In genomic region chr6:168842632-168843212, GRCh38 we compare ENCODE assay signal across 5 cellular contexts.
A peak's percentile ranks its signal among the peaks of the same experiment; 100 is the strongest.
DNase-seq lines count a peak whose midpoint lies in the region; ATAC-seq, FAIRE-seq and TF ChIP-seq lines count a peak whose summit lies in the region.
"Not testable (repeated sequence)": the region's sequence is repeated elsewhere in the genome, so short reads cannot be mapped to it uniquely, and the experiment has no call there.

No MANE protein-coding gene starts in this region.

- H4K20me1 ChIP-seq in GM12878 (ENCODE audit: control insufficient read depth, insufficient read depth); HepG2 (ENCODE audit: insufficient read depth, low read length): not testable (repeated sequence)

- not testable (repeated sequence) for H3K9ac ChIP-seq in GM12878 (ENCODE audit: control insufficient read depth, insufficient read depth, low read length); HepG2 (ENCODE audit: insufficient read depth, low read depth, low read length)

- not testable (repeated sequence) for H3K27me3 ChIP-seq in GM12878 (replicated peaks in 1 of 2; ENCODE audit: control insufficient read depth in 2 of 2, insufficient read depth in 2 of 2, low read length in 1 of 2); upper lobe of right lung
- peaks cover 5 to 44% of the 10 kb centered on the region in 2 experiments for H3K27me3 ChIP-seq in HepG2 (ENCODE audit: control insufficient read depth in 1 of 2, insufficient read depth in 2 of 2, low read length in 2 of 2)

- not testable (repeated sequence) for H3K4me1 ChIP-seq in GM12878 (ENCODE audit: control insufficient read depth, insufficient read depth, low read length); HepG2 (ENCODE audit: insufficient read depth, low read length); upper lobe of right lung

- 69% methylated on average over 31 of the region's 31 CpGs for WGBS in GM12878 (ENCODE audit: insufficient coverage, insufficient replicate concordance, low lambda C conversion rate, missing lambda C conversion rate)
- WGBS in HepG2 (ENCODE audit: low lambda C conversion rate): 30% methylated on average over 9 of the region's 31 CpGs

- H3K27ac ChIP-seq in GM12878 (ENCODE audit: control insufficient read depth, insufficient read depth); HepG2 (ENCODE audit: extremely low read length, insufficient read depth, low read length); upper lobe of right lung: not testable (repeated sequence)

- not testable (repeated sequence) for ATAC-seq in GM12878, HepG2
- ATAC-seq in upper lobe of right lung: peak; percentile 34

- H3K4me1 Mint-ChIP-seq in progenitor cell of endocrine pancreas (ENCODE audit: low read depth): not testable (repeated sequence)

- RAD21 ChIA-PET in GM12878 (lab: Charles Lee; ENCODE audit: unreplicated experiment): not testable (repeated sequence)

- not testable (repeated sequence) for H3K4me2 ChIP-seq in GM12878 (ENCODE audit: control insufficient read depth, insufficient read depth); HepG2 (ENCODE audit: low read depth, low read length)

- intact Hi-C loops in GM12878 (cut with micrococcal nuclease; ENCODE audit: unreplicated experiment); HepG2 (cut with micrococcal nuclease; ENCODE audit: unreplicated experiment); upper lobe of right lung (cut with DNase I): not testable (repeated sequence)

- not testable (repeated sequence) for H3K79me2 ChIP-seq in GM12878 (ENCODE audit: control insufficient read depth, insufficient read depth, low read length); HepG2 (ENCODE audit: insufficient read depth, low read length)

- H3K36me3 Mint-ChIP-seq in progenitor cell of endocrine pancreas (ENCODE audit: insufficient read depth): not testable (repeated sequence)

- not testable (repeated sequence) for H3K4me3 Mint-ChIP-seq in progenitor cell of endocrine pancreas (ENCODE audit: low read depth)

- not testable (repeated sequence) for FAIRE-seq in GM12878 (lab: Jason Lieb, UNC); HepG2 (lab: Jason Lieb, UNC)

- CTCF ChIA-PET in GM12878 (lab: Yijun Ruan, JAX); HepG2 (lab: Yijun Ruan, JAX; ENCODE audit: low intra/inter-chr PET ratio, low total read pairs): not testable (repeated sequence)

- SMC1A ChIA-PET in GM12878 (lab: Charles Lee; ENCODE audit: uncharacterized antibody, unreplicated experiment): not testable (repeated sequence)

- POLR2A ChIA-PET in GM12878 (lab: Charles Lee); HepG2 (lab: Yijun Ruan, JAX): not testable (repeated sequence)

- H3K27ac Mint-ChIP-seq in progenitor cell of endocrine pancreas: peak overlapping the region; percentile 80

- H3K27me3 Mint-ChIP-seq in progenitor cell of endocrine pancreas: peaks cover 19% of the 10 kb centered on the region

- H3K4me3 ChIP-seq in GM12864 (ENCODE audit: low read depth, low read length); GM12878; HepG2 (replicated peaks in 1 of 3; ENCODE audit: insufficient read depth in 1 of 3, low read depth in 2 of 3, low read length in 3 of 3); upper lobe of right lung: not testable (repeated sequence)

- H3K9me3 Mint-ChIP-seq in progenitor cell of endocrine pancreas (ENCODE audit: low read depth): not testable (repeated sequence)

- not testable (repeated sequence) for TF ChIP-seq CTCF in GM12864 (IDR thresholded peaks at IDR 0.05; ENCODE audit: low read depth, low read length, missing control alignments); GM12878 (IDR thresholded peaks at IDR 0.05 in 2 of 3, conservative IDR thresholded peaks at IDR 0.05 in 1 of 3; ENCODE audit: control insufficient read depth in 2 of 3, extremely low read depth in 1 of 3, insufficient read depth in 1 of 3, low read depth in 3 of 3, low read length in 3 of 3); HepG2 (CRISPR knock-in tag; IDR thresholded peaks at IDR 0.05); progenitor cell of endocrine pancreas (IDR thresholded peaks at IDR 0.05; ENCODE audit: unreplicated experiment); upper lobe of right lung (IDR thresholded peaks at IDR 0.05)

- not testable (repeated sequence) for H3K36me3 ChIP-seq in GM12878 (ENCODE audit: control insufficient read depth in 2 of 2, insufficient read depth in 2 of 2, low read length in 1 of 2); HepG2 (replicated peaks in 1 of 2; ENCODE audit: control insufficient read depth in 1 of 2, insufficient read depth in 2 of 2, low read length in 2 of 2); upper lobe of right lung

- H3K9me3 ChIP-seq in GM12878 (replicated peaks; ENCODE audit: control insufficient read depth, insufficient read depth, low read length); HepG2 (ENCODE audit: low read length); upper lobe of right lung: not testable (repeated sequence)

- DNase-seq in GM12864 (ENCODE audit: low read depth): peak; percentile 3
- not testable (repeated sequence) for DNase-seq in GM12878 (ENCODE audit: low read depth, low spot score); HepG2 (ENCODE audit: low spot score); progenitor cell of endocrine pancreas (ENCODE audit: low spot score, unreplicated experiment); upper lobe of right lung

- BruUV-seq in GM12878 (replicated peaks; lab: Mats Ljungman, UMichigan); HepG2 (replicated peaks; lab: Mats Ljungman, UMichigan): not testable (repeated sequence)

- TF ChIP-seq POLR2A in GM12878 (IDR thresholded peaks at IDR 0.05; ENCODE audit: low read depth, low read length); HepG2 (IDR thresholded peaks at IDR 0.05; ENCODE audit: insufficient read depth in 1 of 2, low read depth in 2 of 2, low read length in 2 of 2): not testable (repeated sequence)

- not testable (repeated sequence) for TF ChIP-seq RAD21 in GM12878 (IDR thresholded peaks at IDR 0.05; ENCODE audit: insufficient read depth, low read depth, low read length); HepG2 (CRISPR knock-in tag; IDR thresholded peaks at IDR 0.05)

- in situ Hi-C loops in GM12878 (cut with MboI); HepG2 (cut with HindIII; ENCODE audit: extremely low pct_ligation_motif_present, low pct_unique_long_range_greater_than_20kb): not testable (repeated sequence)

- H2AFZ ChIP-seq in GM12878 (ENCODE audit: control insufficient read depth, low read depth, low read length); HepG2 (ENCODE audit: low read length): not testable (repeated sequence)

- not testable (repeated sequence) for TF ChIP-seq EP300 in GM12878 (IDR thresholded peaks at IDR 0.05; ENCODE audit: borderline replicate concordance in 1 of 2, control insufficient read depth in 1 of 2, low read depth in 2 of 2, low read length in 2 of 2); HepG2 (IDR thresholded peaks at IDR 0.05; ENCODE audit: low read depth in 2 of 2, low read length in 2 of 2); HepG2 (CRISPR knock-in tag; IDR thresholded peaks at IDR 0.05; ENCODE audit: borderline replicate concordance)

TF ChIP-seq in GM12878, 131 proteins besides CTCF, POLR2A, EP300 and RAD21:
- TF ChIP-seq FOXM1 (IDR thresholded peaks at IDR 0.05; ENCODE audit: low read depth, low read length) (0 out of 2 replicates have a peak, but pooled peaks have one; percentile 20), PAX5 (IDR thresholded peaks at IDR 0.05; ENCODE audit: borderline replicate concordance, low read depth, low read length) (peak; percentile 9; the same call in 1 of the 2 replicates)
- TF ChIP-seq, protein P1, sequence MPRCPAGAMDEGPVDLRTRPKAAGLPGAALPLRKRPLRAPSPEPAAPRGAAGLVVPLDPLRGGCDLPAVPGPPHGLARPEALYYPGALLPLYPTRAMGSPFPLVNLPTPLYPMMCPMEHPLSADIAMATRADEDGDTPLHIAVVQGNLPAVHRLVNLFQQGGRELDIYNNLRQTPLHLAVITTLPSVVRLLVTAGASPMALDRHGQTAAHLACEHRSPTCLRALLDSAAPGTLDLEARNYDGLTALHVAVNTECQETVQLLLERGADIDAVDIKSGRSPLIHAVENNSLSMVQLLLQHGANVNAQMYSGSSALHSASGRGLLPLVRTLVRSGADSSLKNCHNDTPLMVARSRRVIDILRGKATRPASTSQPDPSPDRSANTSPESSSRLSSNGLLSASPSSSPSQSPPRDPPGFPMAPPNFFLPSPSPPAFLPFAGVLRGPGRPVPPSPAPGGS (IDR thresholded peaks at IDR 0.05; ENCODE audit: borderline replicate concordance, insufficient read depth, low read depth, low read length, poor library complexity, severe bottlenecking): peak; percentile 25

TF ChIP-seq in HepG2, 621 proteins besides CTCF, POLR2A, EP300 and RAD21:
- TF ChIP-seq, protein P2, sequence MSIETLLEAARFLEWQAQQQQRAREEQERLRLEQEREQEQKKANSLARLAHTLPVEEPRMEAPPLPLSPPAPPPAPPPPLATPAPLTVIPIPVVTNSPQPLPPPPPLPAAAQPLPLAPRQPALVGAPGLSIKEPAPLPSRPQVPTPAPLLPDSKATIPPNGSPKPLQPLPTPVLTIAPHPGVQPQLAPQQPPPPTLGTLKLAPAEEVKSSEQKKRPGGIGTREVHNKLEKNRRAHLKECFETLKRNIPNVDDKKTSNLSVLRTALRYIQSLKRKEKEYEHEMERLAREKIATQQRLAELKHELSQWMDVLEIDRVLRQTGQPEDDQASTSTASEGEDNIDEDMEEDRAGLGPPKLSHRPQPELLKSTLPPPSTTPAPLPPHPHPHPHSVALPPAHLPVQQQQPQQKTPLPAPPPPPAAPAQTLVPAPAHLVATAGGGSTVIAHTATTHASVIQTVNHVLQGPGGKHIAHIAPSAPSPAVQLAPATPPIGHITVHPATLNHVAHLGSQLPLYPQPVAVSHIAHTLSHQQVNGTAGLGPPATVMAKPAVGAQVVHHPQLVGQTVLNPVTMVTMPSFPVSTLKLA (IDR thresholded peaks at IDR 0.05): peak; percentile 95
- TF ChIP-seq CREB1 (IDR thresholded peaks at IDR 0.05): peak; percentile 86
- not testable (repeated sequence) for TF ChIP-seq CREB1 (CRISPR knock-in tag; IDR thresholded peaks at IDR 0.05)
TF ChIP-seq in HepG2: peak in this region for 2; not testable (repeated sequence) for 619.
